Comparison of ENCODE assay signal across 25 cellular contexts in genomic region chr5:16909464-16909863, GRCh38. TPM values are rescaled to one million over a fixed set of nuclear protein-coding genes. Genes with fewer than 3 reads are reported as not detected.
DNase-seq lines count a peak whose midpoint lies in the region; ATAC-seq and TF ChIP-seq lines count a peak whose summit lies in the region.
"Had no signal": no experiment of that assay in that cellular context is flagged by ENCODE, and none has a peak within 500 bp of the region (broad histone marks: within the 10 kb centered on the region; RNA-seq: fewer than 3 reads in every experiment).

No MANE protein-coding gene starts in this region.

- H3K27ac ChIP-seq in heart left ventricle = no peak overlapping the region
- H3K27ac ChIP-seq: cardiac muscle cell, esophagus muscularis mucosa, skin epidermis had no signal

- ATAC-seq in GM19023 (IDR thresholded peaks at IDR 0.05; ENCODE audit: unreplicated experiment) (no peak), GM21529 (IDR thresholded peaks at IDR 0.05; ENCODE audit: unreplicated experiment) (no peak), heart left ventricle (no peak)
- ATAC-seq: activated CD8-positive, alpha-beta memory T cell treated with anti-CD3 and anti-CD28 coated beads, Interleukin-2, amount 10 ng/mL, durations not matched to agents 7 days and 5 days; WTC11 had no signal

- TF ChIP-seq CTCF in choroid plexus epithelial cell (conservative IDR thresholded peaks at IDR 0.05; ENCODE audit: low read depth, low read length) = no peak
- no peak for TF ChIP-seq CTCF in heart left ventricle (IDR thresholded peaks at IDR 0.05)

- 73 to 80% (median 76%) methylated on average over 7 of the region's 7 CpGs for WGBS in heart left ventricle, 4 donors

- no peaks in the 10 kb centered on the region for H3K27me3 ChIP-seq in heart left ventricle
- H3K27me3 ChIP-seq: cardiac muscle cell, esophagus muscularis mucosa, upper lobe of left lung had no signal

- peaks cover 0 to 5% (median 0%) of the 10 kb centered on the region in 12 donors for H3K4me1 ChIP-seq in heart left ventricle

- H3K4me3 ChIP-seq in choroid plexus epithelial cell (ENCODE audit: low read depth, low read length) (no peak overlapping the region), skeletal muscle cell (ENCODE audit: low read depth, low read length) (no peak overlapping the region), heart left ventricle (no peak overlapping the region)
- H3K4me3 ChIP-seq: cardiac muscle cell, esophagus muscularis mucosa, skin epidermis, upper lobe of left lung had no signal

- DNase-seq in DMS53 (lab: John Stamatoyannopoulos, UW) (peak; percentile 61), DMS53 treated with DMSO at 0.1 percent for 48 hours (lab: John Stamatoyannopoulos, UW; ENCODE audit: unreplicated experiment) (no peak), NCI-H2171 treated with DMSO at 0.1 percent for 48 hours (lab: John Stamatoyannopoulos, UW) (peak; percentile 36), choroid plexus epithelial cell (ENCODE audit: low read depth) (peak; percentile 67), skeletal muscle cell (ENCODE audit: low read depth) (peak; percentile 79), heart left ventricle (no peak)
- DNase-seq: activated CD4-positive, alpha-beta T cell treated with anti-CD3 and anti-CD28 coated beads, Interleukin-2, amount 50 U/mL, for 1 hour; activated CD8-positive, alpha-beta memory T cell treated with anti-CD3 and anti-CD28 coated beads, Interleukin-2, amount 10 ng/mL, durations not matched to agents 7 days and 5 days; activated naive CD4-positive, alpha-beta T cell treated with anti-CD3 and anti-CD28 coated beads for 36 hours; amniotic stem cell; CD8-positive, alpha-beta memory T cell; endodermal cell; HCEC 1CT; NCI-H2081 treated with DMSO at 0.1 percent for 48 hours; NCI-H526 treated with DMSO at 0.1 percent for 48 hours; stimulated activated CD4-positive, alpha-beta T cell treated with anti-CD3 and anti-CD28 coated beads, Interleukin-2, amount 100 ng/mL, for 24 hours; substantia nigra; T1000; upper lobe of left lung had no signal

- H3K36me3 ChIP-seq in heart left ventricle = no peaks in the 10 kb centered on the region
- H3K36me3 ChIP-seq: cardiac muscle cell, esophagus muscularis mucosa, upper lobe of left lung had no signal

- H3K9me3 ChIP-seq in heart left ventricle = no peaks in the 10 kb centered on the region
- H3K9me3 ChIP-seq: esophagus muscularis mucosa, upper lobe of left lung had no signal

- TF ChIP-seq POLR2A in heart left ventricle (IDR thresholded peaks at IDR 0.05) = no peak

- intact Hi-C loops in heart left ventricle (cut with DNase I) = no loop called here

RNA-seq across cellular contexts. Expression of gene MYO10, which starts 26.6 kb away (rescaled TPM):
- 10 to 100 TPM in 1 of 9 donors, 1 to 10 TPM in 8; 2.0 to 17.3 (median 5.5) TPM for total RNA-seq in heart left ventricle
- 1 to 10 TPM; 2.0 to 2.8 TPM for polyA plus RNA-seq in heart left ventricle
- total RNA-seq: activated CD8-positive, alpha-beta memory T cell treated with anti-CD3 and anti-CD28 coated beads, Interleukin-2, amount 10 ng/mL, durations not matched to agents 7 days and 5 days had no signal
- polyA plus RNA-seq: CD8-positive, alpha-beta memory T cell had no signal

Comparison
In these comparisons a context has a peak if more than half of its experiments do, and no peak if none do; other contexts are left out.
1. DNase-seq: peak in DMS53 (single experiment), NCI-H2171 treated with DMSO at 0.1 percent for 48 hours (single experiment), choroid plexus epithelial cell (single experiment) and skeletal muscle cell (single experiment); none in DMS53 treated with DMSO at 0.1 percent for 48 hours (single experiment) and heart left ventricle (0 of 5).